Comparison of ENCODE assay signal across 8 cellular contexts in the genomic region with DNA sequence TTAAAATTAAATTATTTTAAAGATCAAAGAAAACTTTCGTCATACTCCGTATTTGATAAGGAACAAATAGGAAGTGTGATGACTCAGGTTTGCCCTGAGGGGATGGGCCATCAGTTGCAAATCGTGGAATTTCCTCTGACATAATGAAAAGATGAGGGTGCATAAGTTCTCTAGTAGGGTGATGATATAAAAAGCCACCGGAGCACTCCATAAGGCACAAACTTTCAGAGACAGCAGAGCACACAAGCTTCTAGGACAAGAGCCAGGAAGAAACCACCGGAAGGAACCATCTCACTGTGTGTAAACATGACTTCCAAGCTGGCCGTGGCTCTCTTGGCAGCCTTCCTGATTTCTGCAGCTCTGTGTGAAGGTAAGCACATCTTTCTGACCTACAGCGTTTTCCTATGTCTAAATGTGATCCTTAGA. TPM values are rescaled to one million over a fixed set of nuclear protein-coding genes. Genes with fewer than 3 reads are reported as not detected.
A peak's percentile ranks its signal among the peaks of the same experiment; 100 is the strongest.
DNase-seq lines count a peak whose midpoint lies in the region; ATAC-seq and TF ChIP-seq lines count a peak whose summit lies in the region.

TSS of gene CXCL8 (plus strand) at position 217 of the 426 bp plus-strand sequence. CDS start at position 307, 90 bp downstream.

- intact Hi-C loops in body of pancreas (cut with DNase I): no loop called here
- intact Hi-C loops in lower leg skin (cut with DNase I; ENCODE audit: low total_unique reads): no loop called here

- WGBS in body of pancreas, 2 donors: 0 to 4% methylated on average over 7 of the region's 7 CpGs
- 10 to 14% methylated on average over 7 of the region's 7 CpGs for WGBS in lower leg skin, 2 donors

- 0 out of 2 replicates have a peak, but pooled peaks cover 3% of the 10 kb centered on the region for H3K9me3 ChIP-seq in AG04450 (ENCODE audit: control insufficient read depth, insufficient read depth, low read length)
- no peaks in the 10 kb centered on the region for H3K9me3 ChIP-seq in body of pancreas

- H3K27ac ChIP-seq in AG04450 (ENCODE audit: low read depth, low read length) (no peak within 1 kb of the TSS), body of pancreas (peak within 1 kb of the TSS in 1 of 4 donors; percentile 23)

- TF ChIP-seq CTCF in AG04450 (IDR thresholded peaks at IDR 0.05; ENCODE audit: low read depth, low read length): no peak
- no peak for TF ChIP-seq CTCF in body of pancreas (IDR thresholded peaks at IDR 0.05)
- TF ChIP-seq CTCF in lower leg skin (IDR thresholded peaks at IDR 0.05): no peak

- peak within 1 kb of the TSS; percentile 41 for H3K4me3 ChIP-seq in AG04450 (ENCODE audit: low read depth, low read length)
- H3K4me3 ChIP-seq in body of pancreas: no peak within 1 kb of the TSS
- H3K4me3 ChIP-seq in lower leg skin (ENCODE audit: low read depth, poor library complexity, severe bottlenecking): no peak within 1 kb of the TSS

- DNase-seq in AG04450 (ENCODE audit: low read depth, low spot score) (peak; percentile 38), GOT3 (lab: John Stamatoyannopoulos, UW) (peak; percentile 18), NCI-H510A treated with DMSO at 0.1 percent for 48 hours (lab: John Stamatoyannopoulos, UW) (peak; percentile 95), body of pancreas (peak; percentile 48 to 81 (median 77)), lower leg skin (ENCODE audit: low spot score in 2 of 2) (peak; percentile 65 to 88)
- no peak for DNase-seq in activated CD4-positive, alpha-beta T cell treated with anti-CD3 and anti-CD28 coated beads for 48 hours

- H3K27me3 ChIP-seq in AG04450 (ENCODE audit: control insufficient read depth, insufficient read depth, low read length): no peaks in the 10 kb centered on the region
- no peaks in the 10 kb centered on the region for H3K27me3 ChIP-seq in body of pancreas

- TF ChIP-seq POLR2A in body of pancreas (IDR thresholded peaks at IDR 0.05) (peak in 2 of 3 donors; percentile 40 to 44), lower leg skin (IDR thresholded peaks at IDR 0.05) (no peak)

- no peaks in the 10 kb centered on the region for H3K36me3 ChIP-seq in body of pancreas (replicated peaks in 1 of 2; ENCODE audit: insufficient read depth in 1 of 2, low read depth in 2 of 2)

- ATAC-seq in body of pancreas (peak; percentile 81), HG03039 (IDR thresholded peaks at IDR 0.05; ENCODE audit: unreplicated experiment) (no peak), GM18867 (IDR thresholded peaks at IDR 0.05; ENCODE audit: unreplicated experiment) (no peak)

- peaks cover 11% of the 10 kb centered on the region for H3K4me1 ChIP-seq in body of pancreas

- POLR2A ChIA-PET in AG04450 (lab: Yijun Ruan, JAX): interaction anchor here (0.5 kb wide), 1 partner anchor 20 kb away, joined by 4 read pairs; no protein-coding TSS in a partner anchor

- CTCF ChIA-PET in AG04450 (lab: Charles Lee): interaction anchor here (2.8 kb wide), 1 partner anchor 10 kb away, joined by 12 read pairs; no protein-coding TSS in a partner anchor

RNA-seq across cellular contexts. Expression of gene CXCL8, which starts in this region (rescaled TPM):
- polyA plus RNA-seq in AG04450 (2011; rRNA removed): 4.3 and 6.1 TPM in 2 replicates
- polyA minus RNA-seq in AG04450 (2011; rRNA and poly(A)+ RNA removed): 2.1 and 3.5 TPM in 2 replicates
- total RNA-seq in body of pancreas (10 to 100 TPM in 1 of 2 donors, 1 to 10 TPM in 1; 3.9 to 12.9 TPM), lower leg skin (1 to 10 TPM in 1 of 4 donors, under 1 TPM in 1, not detected in 2; 0.86 to 1.2 TPM)

Comparison
In these comparisons a context has a peak if more than half of its experiments do, and no peak if none do; other contexts are left out.
1. POLR2A ChIP-seq: peak in body of pancreas (2 of 3); none in lower leg skin (0 of 2).